ENCODE assay signal across 21 cellular contexts in genomic region chr2:109320195-109320935, GRCh38.
DNase-seq lines count a peak whose midpoint lies in the region; ATAC-seq and TF ChIP-seq lines count a peak whose summit lies in the region.
"Had no signal": no experiment of that assay in that cellular context is flagged by ENCODE, and none has a peak within 500 bp of the region (broad histone marks: within the 10 kb centered on the region; RNA-seq: fewer than 3 reads in every experiment).

No MANE protein-coding gene starts in this region.

- no peak for TF ChIP-seq CTCF in brain (conservative IDR thresholded peaks at IDR 0.05)
- TF ChIP-seq CTCF in nephron (IDR thresholded peaks at IDR 0.05; ENCODE audit: unreplicated experiment in 3 of 3): no peak
- no peak for TF ChIP-seq CTCF in natural killer cell (IDR thresholded peaks at IDR 0.05)

- intact Hi-C loops in right cardiac atrium (cut with DNase I): loop anchor here in 1 of 4 donors (10.0 kb wide), 2 partner anchors 64 to 76 kb away; no protein-coding TSS in a partner anchor
- intact Hi-C loops in Right ventricle myocardium inferior (cut with DNase I): loop anchor here (5.0 kb wide), 2 partner anchors 38 to 73 kb away; no protein-coding TSS in a partner anchor
- intact Hi-C loops in natural killer cell (cut with micrococcal nuclease): no loop called here

- DNase-seq in right cardiac atrium (no peak), Right ventricle myocardium inferior (ENCODE audit: missing footprints) (no peak), NCI-H2107 (lab: John Stamatoyannopoulos, UW) (no peak), natural killer cell (no peak)
- no peak for DNase-seq in activated effector memory CD4-positive, alpha-beta T cell treated with anti-CD3 and anti-CD28 coated beads, Interleukin-2, amount 50 U/mL, for 16 hours
- DNase-seq: activated CD4-positive, alpha-beta T cell treated with anti-CD3 and anti-CD28 coated beads for 48 hours; colonic mucosa; H9; islet precursor cell; MV-4-11; NCI-H1694; NCI-H2171 treated with DMSO at 0.1 percent for 48 hours; NCI-H524 treated with DMSO at 0.1 percent for 48 hours; Peyer's patch; stimulated activated CD8-positive, alpha-beta memory T cell treated with anti-CD3 and anti-CD28 coated beads, Interleukin-4, amount 100 ng/mL, for 48 hours had no signal

- H3K27me3 ChIP-seq in right cardiac atrium (ENCODE audit: control insufficient read depth, insufficient read depth): no peaks in the 10 kb centered on the region
- H3K27me3 ChIP-seq: colonic mucosa, Peyer's patch had no signal

- no peak overlapping the region for H3K4me3 ChIP-seq in right cardiac atrium (ENCODE audit: low read length)
- H3K4me3 ChIP-seq: colonic mucosa, Peyer's patch, prostate gland had no signal

- H3K4me1 Mint-ChIP-seq in brain (peaks cover 75% of the 10 kb centered on the region), nephron (peaks cover 92% of the 10 kb centered on the region), natural killer cell (peaks cover 7 to 12% of the 10 kb centered on the region in 2 donors)

- no peak overlapping the region for H3K4me3 Mint-ChIP-seq in brain
- peak overlapping the region in 1 of 3 experiments; percentile 52 for H3K4me3 Mint-ChIP-seq in nephron
- H3K4me3 Mint-ChIP-seq in natural killer cell: no peak overlapping the region
- H3K4me3 Mint-ChIP-seq: activated T-helper 17 cell treated with anti-CD3 and anti-CD28 coated beads, Interleukin-2, amount 50 U/mL, for 72 hours; H9; T-helper 1 cell treated with Interleukin-12 subunit alpha and Interleukin-12 subunit beta and Interleukin-4 antibody, amounts not matched to agents 30 μg/mL and 1 μg/mL, for 36 hours had no signal

- peaks cover 6% of the 10 kb centered on the region for H3K36me3 Mint-ChIP-seq in brain
- peaks cover 4% of the 10 kb centered on the region for H3K36me3 Mint-ChIP-seq in nephron (ENCODE audit: low read depth)
- H3K36me3 Mint-ChIP-seq in natural killer cell: no peaks in the 10 kb centered on the region

- WGBS in right cardiac atrium: 72% methylated on average over 13 of the region's 13 CpGs

- no peaks in the 10 kb centered on the region for H3K9me3 ChIP-seq in right cardiac atrium (ENCODE audit: control insufficient read depth, low read length)
- H3K9me3 ChIP-seq: colonic mucosa, Peyer's patch, prostate gland had no signal

- ATAC-seq in right cardiac atrium (no peak), Right ventricle myocardium inferior (no peak), GM19351 (IDR thresholded peaks at IDR 0.05; ENCODE audit: unreplicated experiment) (no peak), natural killer cell (no peak)
- ATAC-seq: activated T-helper 17 cell treated with anti-CD3 and anti-CD28 coated beads, Interleukin-2, amount 50 U/mL, for 72 hours had no signal

- H3K27me3 Mint-ChIP-seq in brain: peaks cover 4% of the 10 kb centered on the region
- H3K27me3 Mint-ChIP-seq in nephron (ENCODE audit: low read depth): peaks cover 31% of the 10 kb centered on the region
- peaks cover 16 to 36% of the 10 kb centered on the region in 2 donors for H3K27me3 Mint-ChIP-seq in natural killer cell (ENCODE audit: low read depth in 2 of 2)
- H3K27me3 Mint-ChIP-seq: activated T-helper 17 cell treated with anti-CD3 and anti-CD28 coated beads, Interleukin-2, amount 50 U/mL, for 72 hours had no signal

- peak overlapping the region; percentile 12 for H3K27ac ChIP-seq in right cardiac atrium (ENCODE audit: low read length)
- H3K27ac ChIP-seq: colonic mucosa, prostate gland had no signal

- H3K27ac Mint-ChIP-seq in brain: peak overlapping the region in 4 of 5 experiments; percentile 52 to 96 (median 70)
- H3K27ac Mint-ChIP-seq in nephron: peak overlapping the region in 2 of 3 experiments; percentile 65 to 99
- no peak overlapping the region for H3K27ac Mint-ChIP-seq in natural killer cell
- H3K27ac Mint-ChIP-seq: activated T-helper 17 cell treated with anti-CD3 and anti-CD28 coated beads, Interleukin-2, amount 50 U/mL, for 72 hours; T-helper 1 cell treated with Interleukin-12 subunit alpha and Interleukin-12 subunit beta and Interleukin-4 antibody, amounts not matched to agents 30 μg/mL and 1 μg/mL, for 36 hours had no signal

- H3K4me1 ChIP-seq in right cardiac atrium (ENCODE audit: control insufficient read depth, insufficient read depth, low read length): peaks cover 47% of the 10 kb centered on the region
- H3K4me1 ChIP-seq: colonic mucosa had no signal

- peaks cover 3 to 11% (median 5%) of the 10 kb centered on the region in 5 experiments for H3K9me3 Mint-ChIP-seq in brain
- no peaks in the 10 kb centered on the region for H3K9me3 Mint-ChIP-seq in nephron
- H3K9me3 Mint-ChIP-seq in natural killer cell: no peaks in the 10 kb centered on the region
- H3K9me3 Mint-ChIP-seq: activated T-helper 17 cell treated with anti-CD3 and anti-CD28 coated beads, Interleukin-2, amount 50 U/mL, for 72 hours; T-helper 1 cell treated with Interleukin-12 subunit alpha and Interleukin-12 subunit beta and Interleukin-4 antibody, amounts not matched to agents 30 μg/mL and 1 μg/mL, for 36 hours had no signal

Comparison
In these comparisons a context has a peak if more than half of its experiments do, and no peak if none do; other contexts are left out.
1. H3K27ac Mint-ChIP-seq: peak in brain (4 of 5) and nephron (2 of 3); none in natural killer cell (0 of 2).